Comparison of ENCODE assay signal across 11 cellular contexts in genomic region chr3:104856743-104857142, GRCh38.
"Had no signal": no experiment of that assay in that cellular context is flagged by ENCODE, and none has a peak within 500 bp of the region (broad histone marks: within the 10 kb centered on the region; RNA-seq: fewer than 3 reads in every experiment).

No MANE protein-coding gene starts in this region.

- H3K4me3 ChIP-seq: left ventricle myocardium inferior, stomach, thoracic aorta had no signal

- H3K4me1 ChIP-seq: left ventricle myocardium inferior, stomach had no signal

- DNase-seq: activated CD4-positive, CD25-positive, alpha-beta regulatory T cell treated with anti-CD3 and anti-CD28 coated beads, Interleukin-2, amount 50 U/mL, for 72 hours; activated naive CD8-positive, alpha-beta T cell treated with anti-CD3 and anti-CD28 coated beads for 36 hours; cortex of kidney; effector CD8-positive, alpha-beta T cell; left ventricle myocardium inferior; naive thymus-derived CD8-positive, alpha-beta T cell; right cardiac atrium; stimulated activated CD4-positive, alpha-beta T cell treated with anti-CD3 and anti-CD28 coated beads, Interleukin-1b, Interleukin-23, amount 100 ng/mL, for 48 hours; stomach had no signal

- ATAC-seq: naive thymus-derived CD8-positive, alpha-beta T cell; right cardiac atrium had no signal

- H3K36me3 ChIP-seq: left ventricle myocardium inferior, stomach, thoracic aorta had no signal

- H3K27me3 ChIP-seq: stomach had no signal

- H3K9me3 ChIP-seq: left ventricle myocardium inferior, stomach, thoracic aorta had no signal

- H3K27ac ChIP-seq: epithelial cell of prostate, left ventricle myocardium inferior, stomach, thoracic aorta had no signal
